In genomic region chr3:27344192-27344591, GRCh38 we compare ENCODE assay signal across 14 cellular contexts. TPM values are rescaled to one million over a fixed set of nuclear protein-coding genes. Genes with fewer than 3 reads are reported as not detected.
"Had no signal": no experiment of that assay in that cellular context is flagged by ENCODE, and none has a peak within 500 bp of the region (broad histone marks: within the 10 kb centered on the region; RNA-seq: fewer than 3 reads in every experiment).

No MANE protein-coding gene starts in this region.

- ATAC-seq: lower lobe of right lung; naive thymus-derived CD8-positive, alpha-beta T cell; pancreas; stimulated activated naive B cell treated with anti-CD40 and anti-IgM and Interleukin-4, amounts not matched to agents 10 μg/mL and 1 μg/mL and 100 μg/mL, for 72 hours; stimulated activated naive CD8-positive, alpha-beta T cell treated with anti-CD3 and anti-CD28 coated beads, Interleukin-15, amount 100 ng/mL, for 72 hours had no signal

- DNase-seq: cortex of kidney; head of caudate nucleus; lower lobe of right lung; naive thymus-derived CD8-positive, alpha-beta T cell; pancreas; small intestine; stimulated activated CD4-positive, alpha-beta T cell treated with anti-CD3 and anti-CD28 coated beads, Interleukin-15, amount 100 ng/mL, for 24 hours; stimulated activated CD4-positive, alpha-beta T cell treated with anti-CD3 and anti-CD28 coated beads, Interleukin-2, amount 100 ng/mL, for 48 hours; stimulated activated naive B cell treated with anti-CD40 and anti-IgM and Interleukin-4, amounts not matched to agents 10 μg/mL and 1 μg/mL and 100 μg/mL, for 72 hours; stimulated activated naive CD8-positive, alpha-beta T cell treated with anti-CD3 and anti-CD28 coated beads, Interleukin-15, amount 100 ng/mL, for 72 hours; thyroid gland; trophoblast cell had no signal

- H3K27me3 ChIP-seq: neutrophil, pancreas, thyroid gland, vagina had no signal

- H3K4me1 ChIP-seq: lower lobe of right lung, pancreas, thyroid gland, vagina had no signal

- H3K9me3 ChIP-seq: lower lobe of right lung, neutrophil, pancreas, thyroid gland, vagina had no signal

- H3K4me3 ChIP-seq: lower lobe of right lung, pancreas, thyroid gland, vagina had no signal

- H3K27ac ChIP-seq: lower lobe of right lung, neutrophil, pancreas, thyroid gland, vagina had no signal

- H3K36me3 ChIP-seq: lower lobe of right lung, neutrophil, pancreas, thyroid gland, vagina had no signal

RNA-seq across cellular contexts. Expression of gene NEK10, which starts 25.0 kb away (rescaled TPM):
- total RNA-seq: vagina had no signal
- polyA plus RNA-seq: naive thymus-derived CD8-positive, alpha-beta T cell had no signal
